In the genomic region with DNA sequence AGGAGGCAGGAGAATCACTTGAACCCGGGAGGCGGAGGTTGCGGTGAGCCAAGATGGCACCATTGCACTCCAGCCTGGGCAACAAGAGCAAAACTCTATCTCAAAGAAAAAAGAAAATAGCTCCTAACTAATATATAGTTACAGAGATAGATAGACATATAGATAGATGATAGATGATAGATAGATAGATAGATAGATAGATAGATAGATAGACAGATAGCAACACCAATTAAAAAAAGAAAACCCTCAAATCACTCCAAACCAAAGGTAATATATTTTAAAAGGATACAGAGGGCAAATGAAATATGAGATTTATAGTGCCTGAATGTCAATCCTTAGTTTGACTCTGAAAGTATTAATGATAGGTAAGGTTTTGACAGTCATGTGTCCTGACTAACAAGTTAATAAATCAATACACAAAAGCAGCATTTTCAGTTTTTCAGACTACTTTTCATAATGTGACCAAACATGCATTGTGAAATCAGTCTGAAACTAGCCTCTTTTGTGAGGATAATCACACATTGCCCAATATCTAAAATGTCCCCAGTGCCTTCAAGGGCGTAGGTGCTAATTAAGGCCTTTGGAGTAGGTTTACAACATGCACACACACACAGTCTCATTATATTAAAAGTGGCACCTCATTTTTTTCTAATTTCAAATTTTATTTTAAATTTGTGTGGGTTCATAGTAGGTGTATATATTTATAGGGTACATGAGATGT, we compare ENCODE assay signal across 32 cellular contexts.
DNase-seq lines count a peak whose midpoint lies in the region; ATAC-seq and TF ChIP-seq lines count a peak whose summit lies in the region.
"Had no signal": no experiment of that assay in that cellular context is flagged by ENCODE, and none has a peak within 500 bp of the region (broad histone marks: within the 10 kb centered on the region; RNA-seq: fewer than 3 reads in every experiment).

No MANE protein-coding gene starts in this region.

- H3K9ac ChIP-seq in neural progenitor cell: no peak overlapping the region
- H3K9ac ChIP-seq: KMS-11, SK-N-SH had no signal

- peak; percentile 50 for DNase-seq in SIG-M5 treated with dmso at 0.1 percent for 504 hours (lab: John Stamatoyannopoulos, UW; ENCODE audit: unreplicated experiment)
- DNase-seq in SIG-M5 (lab: John Stamatoyannopoulos, UW): no peak
- DNase-seq in T-helper 17 cell: no peak
- DNase-seq in left lung: no peak
- DNase-seq in type B pancreatic cell (ENCODE audit: extremely low spot score, unreplicated experiment): no peak
- DNase-seq in NCI-H1436 (lab: John Stamatoyannopoulos, UW): no peak
- no peak for DNase-seq in neural progenitor cell (ENCODE audit: low spot score)
- DNase-seq: 8988T; ACHN; BE2C; CD8-positive, alpha-beta memory T cell; DMS 273 treated with DMSO at 0.1 percent for 48 hours; DMS79; EL; GDM1; HCEC 1CT; IMR-90; MM.1S; NCI-H1105 treated with DMSO at 0.1 percent for 48 hours; NCI-H1694; NCI-H2029 treated with DMSO at 0.1 percent for 48 hours; NCI-H446 treated with DMSO at 0.1 percent for 48 hours; NCI-H526; NCI-H82; NK-92 treated with Interleukin-12 subunit alpha and Interleukin-12 subunit beta, amount 100 ng/mL, for 24 hours; SHP77 treated with DMSO at 0.1 percent for 48 hours; SK-N-SH had no signal

- H3K36me3 Mint-ChIP-seq in T-helper 17 cell (ENCODE audit: low read depth) (no peaks in the 10 kb centered on the region), type B pancreatic cell (no peaks in the 10 kb centered on the region), neural progenitor cell (no peaks in the 10 kb centered on the region)
- H3K36me3 Mint-ChIP-seq: CD14-positive monocyte; CD8-positive, alpha-beta memory T cell had no signal

- H3K36me3 ChIP-seq in left lung: no peaks in the 10 kb centered on the region
- H3K36me3 ChIP-seq in neural progenitor cell: no peaks in the 10 kb centered on the region
- H3K36me3 ChIP-seq: BE2C had no signal

- H3K27me3 ChIP-seq in left lung (no peaks in the 10 kb centered on the region), neural progenitor cell (no peaks in the 10 kb centered on the region)

- H3K9me3 Mint-ChIP-seq in type B pancreatic cell: no peaks in the 10 kb centered on the region
- no peaks in the 10 kb centered on the region for H3K9me3 Mint-ChIP-seq in neural progenitor cell
- H3K9me3 Mint-ChIP-seq: CD8-positive, alpha-beta memory T cell had no signal

- H3K27ac ChIP-seq in left lung (no peak overlapping the region), neural progenitor cell (no peak overlapping the region)
- H3K27ac ChIP-seq: KMS-11, RWPE1 had no signal

- peaks cover 15% of the 10 kb centered on the region for H3K4me1 Mint-ChIP-seq in T-helper 17 cell
- H3K4me1 Mint-ChIP-seq in type B pancreatic cell (ENCODE audit: unreplicated experiment): peaks cover 30% of the 10 kb centered on the region
- peaks cover 22% of the 10 kb centered on the region for H3K4me1 Mint-ChIP-seq in neural progenitor cell
- H3K4me1 Mint-ChIP-seq: CD14-positive monocyte had no signal

- no peak for ATAC-seq in T-helper 17 cell
- ATAC-seq in left lung: peak; percentile 45
- ATAC-seq in HG03354 (IDR thresholded peaks at IDR 0.05; ENCODE audit: poor library complexity, severe bottlenecking, unreplicated experiment): no peak
- ATAC-seq: Panc1 had no signal

- H3K9me3 ChIP-seq in T-helper 17 cell (ENCODE audit: control insufficient read depth, low read length, poor library complexity, severe bottlenecking) (no peaks in the 10 kb centered on the region), left lung (no peaks in the 10 kb centered on the region), neural progenitor cell (ENCODE audit: low read depth) (no peaks in the 10 kb centered on the region)
- H3K9me3 ChIP-seq: BE2C, SK-N-SH had no signal

- H3K4me2 ChIP-seq in neural progenitor cell: no peak overlapping the region
- H3K4me2 ChIP-seq: KMS-11, SK-N-SH had no signal

- H3F3A ChIP-seq in neural progenitor cell (ENCODE audit: low read depth): no peaks in the 10 kb centered on the region

- H3K4me3 Mint-ChIP-seq in T-helper 17 cell (no peak overlapping the region), type B pancreatic cell (no peak overlapping the region), neural progenitor cell (no peak overlapping the region)
- H3K4me3 Mint-ChIP-seq: CD14-positive monocyte; CD8-positive, alpha-beta memory T cell had no signal

- H3K27me3 Mint-ChIP-seq in T-helper 17 cell: peaks cover 6% of the 10 kb centered on the region
- no peaks in the 10 kb centered on the region for H3K27me3 Mint-ChIP-seq in type B pancreatic cell
- H3K27me3 Mint-ChIP-seq in neural progenitor cell (ENCODE audit: insufficient read depth, low read depth): peaks cover under 1% of the 10 kb centered on the region

- H3K79me2 ChIP-seq in neural progenitor cell (ENCODE audit: low read depth): no peaks in the 10 kb centered on the region

- H2AFZ ChIP-seq in neural progenitor cell (replicated peaks): no peak overlapping the region

- no peaks in the 10 kb centered on the region for H4K20me1 ChIP-seq in neural progenitor cell (ENCODE audit: low read depth)

- TF ChIP-seq CTCF in left lung (IDR thresholded peaks at IDR 0.05) (no peak), type B pancreatic cell (conservative IDR thresholded peaks at IDR 0.05) (no peak), neural progenitor cell (IDR thresholded peaks at IDR 0.05) (no peak)

- intact Hi-C loops in left lung (cut with DNase I): no loop called here

- H3K4me1 ChIP-seq in left lung (no peaks in the 10 kb centered on the region), neural progenitor cell (peaks cover 11% of the 10 kb centered on the region)
- H3K4me1 ChIP-seq: BE2C had no signal

- H3K27ac Mint-ChIP-seq in T-helper 17 cell: peak overlapping the region; percentile 29
- peak overlapping the region; percentile 84 for H3K27ac Mint-ChIP-seq in type B pancreatic cell
- no peak overlapping the region for H3K27ac Mint-ChIP-seq in neural progenitor cell
- H3K27ac Mint-ChIP-seq: CD14-positive monocyte had no signal

- H3K4me3 ChIP-seq in left lung (no peak overlapping the region), neural progenitor cell (no peak overlapping the region)
